Comparison of ENCODE assay signal across 27 cellular contexts in the genomic region with DNA sequence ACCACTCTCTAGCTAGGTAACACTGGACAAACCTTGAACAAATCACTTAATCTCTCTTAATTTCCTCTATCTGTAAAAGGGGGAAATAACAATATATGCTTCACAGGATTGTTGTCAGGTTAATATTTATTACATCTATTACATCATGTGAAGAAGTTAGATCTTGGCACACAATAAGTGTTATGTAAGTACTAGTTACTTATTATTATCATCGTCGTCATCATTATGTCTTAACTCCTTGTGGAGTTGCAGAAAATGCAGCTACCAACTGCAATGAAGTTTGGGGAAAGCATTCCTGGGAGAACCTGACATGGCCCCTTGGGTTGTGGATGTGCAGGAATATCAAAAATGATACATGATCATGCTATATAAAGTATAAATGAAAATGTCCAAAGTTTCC. TPM values are rescaled to one million over a fixed set of nuclear protein-coding genes. Genes with fewer than 3 reads are reported as not detected.
A peak's percentile ranks its signal among the peaks of the same experiment; 100 is the strongest.
DNase-seq lines count a peak whose midpoint lies in the region; ATAC-seq, FAIRE-seq and TF ChIP-seq lines count a peak whose summit lies in the region.
"Had no signal": no experiment of that assay in that cellular context is flagged by ENCODE, and none has a peak within 500 bp of the region (broad histone marks: within the 10 kb centered on the region; RNA-seq: fewer than 3 reads in every experiment).

No MANE protein-coding gene starts in this region.

- H3K4me1 Mint-ChIP-seq in activated T-cell treated with anti-CD3 and anti-CD28 coated beads, Interleukin-2, amount 50 U/mL, for 72 hours (ENCODE audit: low read depth) = no peaks in the 10 kb centered on the region

- H3K9me3 Mint-ChIP-seq in activated T-cell treated with anti-CD3 and anti-CD28 coated beads, Interleukin-2, amount 50 U/mL, for 72 hours = no peaks in the 10 kb centered on the region

- DNase-seq in activated T-cell treated with anti-CD3 and anti-CD28 coated beads, Interleukin-2, amount 50 U/mL, for 72 hours = no peak
- no peak for DNase-seq in activated T-cell treated with anti-CD3 and anti-CD28 coated beads, Interleukin-2, amount 50 U/mL, for 1 hour
- DNase-seq in kidney glomerular epithelial cell (lab: John Stamatoyannopoulos, UW) (peak; percentile 14), upper lobe of right lung (no peak), D721Med (ENCODE audit: insufficient read length, low spot score) (no peak), DMS79 (lab: John Stamatoyannopoulos, UW) (no peak), dedifferentiated amniotic fluid mesenchymal stem cell (ENCODE audit: extremely low spot score) (no peak)
- DNase-seq: 8988T, DMS 273 treated with DMSO at 0.1 percent for 48 hours, DND-41, Karpas-422, MV-4-11, NCI-H1417, NCI-H1694 treated with DMSO at 0.1 percent for 48 hours, NCI-H2107, NCI-H446 treated with DMSO at 0.1 percent for 48 hours, NCI-H526 treated with DMSO at 0.1 percent for 48 hours, T-helper 1 cell had no signal

- H3K36me3 ChIP-seq in KMS-11 (ENCODE audit: insufficient read depth) (no peaks in the 10 kb centered on the region), upper lobe of right lung (no peaks in the 10 kb centered on the region)
- H3K36me3 ChIP-seq: HAP-1 had no signal

- peak overlapping the region; percentile 97; the same call in 1 of the 2 replicates for H3K27ac ChIP-seq in KMS-11
- no peak overlapping the region for H3K27ac ChIP-seq in upper lobe of right lung
- H3K27ac ChIP-seq: GM23248 had no signal

- no peak overlapping the region for H3K4me3 Mint-ChIP-seq in activated T-cell treated with anti-CD3 and anti-CD28 coated beads, Interleukin-2, amount 50 U/mL, for 72 hours

- H3K79me2 ChIP-seq in KMS-11 (ENCODE audit: insufficient read depth, low read depth) = peaks cover 23% of the 10 kb centered on the region

- ATAC-seq in activated T-cell treated with anti-CD3 and anti-CD28 coated beads, Interleukin-2, amount 50 U/mL, for 72 hours (replicated peaks in 1 of 2) = no peak
- ATAC-seq in upper lobe of right lung = no peak
- ATAC-seq: Panc1, SK-N-SH treated with all-trans-retinoic acid at 6 μM for 48 hours had no signal

- H3K27me3 Mint-ChIP-seq in activated T-cell treated with anti-CD3 and anti-CD28 coated beads, Interleukin-2, amount 50 U/mL, for 72 hours (ENCODE audit: low read depth) = no peaks in the 10 kb centered on the region

- peak overlapping the region; percentile 99; the same call in 1 of the 2 replicates for H3K4me2 ChIP-seq in KMS-11

- no peak overlapping the region for H3K9ac ChIP-seq in KMS-11
- H3K9ac ChIP-seq: GM23248 had no signal

- H4K20me1 ChIP-seq in KMS-11 (ENCODE audit: insufficient read depth) = no peaks in the 10 kb centered on the region

- peak overlapping the region; percentile 39 for H3K27ac Mint-ChIP-seq in activated T-cell treated with anti-CD3 and anti-CD28 coated beads, Interleukin-2, amount 50 U/mL, for 72 hours

- peak overlapping the region; percentile 5; the same call in 1 of the 2 replicates for H2AFZ ChIP-seq in KMS-11 (ENCODE audit: low read depth)
- H2AFZ ChIP-seq: GM23248 had no signal

- TF ChIP-seq CTCF in KMS-11 (conservative IDR thresholded peaks at IDR 0.05; ENCODE audit: low read depth, low read length) = no peak
- no peak for TF ChIP-seq CTCF in upper lobe of right lung (IDR thresholded peaks at IDR 0.05)
- no peak for TF ChIP-seq CTCF in D721Med (IDR thresholded peaks at IDR 0.05; ENCODE audit: insufficient read depth, missing control alignments)

- no peak overlapping the region for H3K4me3 ChIP-seq in KMS-11 (IDR thresholded peaks at IDR 0.05; ENCODE audit: insufficient read depth, low read depth, low read length)
- H3K4me3 ChIP-seq in upper lobe of right lung = no peak overlapping the region
- H3K4me3 ChIP-seq: GM23248, HAP-1 had no signal

- no peaks in the 10 kb centered on the region for H3K9me3 ChIP-seq in upper lobe of right lung
- H3K9me3 ChIP-seq: HAP-1 had no signal

- H3K4me1 ChIP-seq in KMS-11 (ENCODE audit: low read depth, poor library complexity, severe bottlenecking) (peaks cover 96% of the 10 kb centered on the region), upper lobe of right lung (peaks cover 3% of the 10 kb centered on the region)
- H3K4me1 ChIP-seq: HAP-1 had no signal

- intact Hi-C loops in upper lobe of right lung (cut with DNase I) = no loop called here

- no peaks in the 10 kb centered on the region for H3K36me3 Mint-ChIP-seq in activated T-cell treated with anti-CD3 and anti-CD28 coated beads, Interleukin-2, amount 50 U/mL, for 72 hours (ENCODE audit: insufficient read depth in 2 of 2)

- H3K27me3 ChIP-seq in KMS-11 (ENCODE audit: insufficient read depth, low read depth) = no peaks in the 10 kb centered on the region
- H3K27me3 ChIP-seq in upper lobe of right lung = no peaks in the 10 kb centered on the region

- FAIRE-seq in D721Med (lab: Jason Lieb, UNC) = no peak
- FAIRE-seq: GM12891, HTR-8/SVneo had no signal

RNA-seq across cellular contexts. Expression of gene JCHAIN, which starts 4.8 kb away (rescaled TPM):
- total RNA-seq in activated T-cell treated with anti-CD3 and anti-CD28 coated beads, Interleukin-2, amount 50 U/mL, for 72 hours = under 1 TPM in 1 of 2 donors, not detected in 1; 0.49 TPM
- 99.1 TPM for total RNA-seq in upper lobe of right lung
- total RNA-seq: G401 had no signal

RNA-seq across cellular contexts. Expression of gene UTP3, which starts 17.2 kb away (rescaled TPM):
- 10 to 100 TPM; 24.3 to 26.0 TPM for total RNA-seq in activated T-cell treated with anti-CD3 and anti-CD28 coated beads, Interleukin-2, amount 50 U/mL, for 72 hours
- total RNA-seq in upper lobe of right lung = 27.2 TPM

RNA-seq across cellular contexts. Expression of gene ENAM, which starts 42.5 kb away (rescaled TPM):
- not detected for total RNA-seq in activated T-cell treated with anti-CD3 and anti-CD28 coated beads, Interleukin-2, amount 50 U/mL, for 72 hours
- 0.61 TPM for total RNA-seq in upper lobe of right lung
- total RNA-seq: G401, GM23248, M059J had no signal

RNA-seq across cellular contexts. Expression of gene RUFY3, which starts 50.7 kb away (rescaled TPM):
- total RNA-seq in activated T-cell treated with anti-CD3 and anti-CD28 coated beads, Interleukin-2, amount 50 U/mL, for 72 hours = 10 to 100 TPM; 27.6 to 30.2 TPM
- total RNA-seq in upper lobe of right lung = 98.2 TPM

Comparison
In these comparisons a context has a peak if more than half of its experiments do, and no peak if none do; other contexts are left out.
1. RNA of gene JCHAIN, which starts 4.8 kb away (total RNA-seq): 99.1 TPM in upper lobe of right lung (single experiment); 0.49 TPM in activated T-cell treated with anti-CD3 and anti-CD28 coated beads, Interleukin-2, amount 50 U/mL, for 72 hours; every median in the first group is over 10 times any median in the second.